In the genomic region with DNA sequence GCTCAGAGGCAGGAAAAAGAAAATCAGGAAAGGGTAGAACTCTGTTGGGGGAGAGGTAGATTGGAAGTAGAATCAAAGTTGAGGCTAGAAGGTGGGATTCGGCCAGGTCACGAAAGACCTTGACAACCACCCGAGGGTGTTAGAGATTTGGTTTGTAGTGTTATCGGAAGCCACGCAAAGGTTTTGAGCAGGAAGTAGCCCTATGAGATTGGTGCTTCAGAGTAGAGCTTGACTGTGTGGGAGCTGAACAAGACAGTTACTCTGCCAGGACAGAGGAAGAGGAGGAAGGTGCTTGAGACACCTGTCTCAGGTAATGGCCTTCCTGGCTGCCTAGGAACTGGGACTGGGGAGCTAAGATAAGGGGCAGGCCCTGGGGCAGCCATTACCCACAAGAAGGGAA, we compare ENCODE assay signal across 13 cellular contexts.
DNase-seq lines count a peak whose midpoint lies in the region; ATAC-seq and TF ChIP-seq lines count a peak whose summit lies in the region.
"Had no signal": no experiment of that assay in that cellular context is flagged by ENCODE, and none has a peak within 500 bp of the region (broad histone marks: within the 10 kb centered on the region; RNA-seq: fewer than 3 reads in every experiment).

No MANE protein-coding gene starts in this region.

- H3K36me3 Mint-ChIP-seq in activated naive CD4-positive, alpha-beta T cell treated with anti-CD3 and anti-CD28 coated beads, Interleukin-2, amount 10 ng/mL, durations not matched to agents 7 days and 5 days: peaks cover 35% of the 10 kb centered on the region
- peaks cover 28 to 34% of the 10 kb centered on the region in 2 donors for H3K36me3 Mint-ChIP-seq in activated naive CD4-positive, alpha-beta T cell treated with anti-CD3 and anti-CD28 coated beads, Interleukin-2, amount 50 U/mL, for 72 hours
- H3K36me3 Mint-ChIP-seq in naive B cell: peaks cover 11 to 21% of the 10 kb centered on the region in 2 donors

- peak overlapping the region; percentile 30 for H3K4me3 Mint-ChIP-seq in activated naive CD4-positive, alpha-beta T cell treated with anti-CD3 and anti-CD28 coated beads, Interleukin-2, amount 10 ng/mL, durations not matched to agents 7 days and 5 days
- peak overlapping the region in 4 of 8 donors; percentile 13 to 68 (median 27) for H3K4me3 Mint-ChIP-seq in naive B cell

- peak overlapping the region in 3 of 4 donors; percentile 46 to 74 (median 47) for H3K27ac ChIP-seq in tibial nerve
- H3K27ac ChIP-seq: epithelial cell of prostate had no signal

- 89 to 94% methylated on average over 5 of the region's 5 CpGs for WGBS in tibial nerve, 2 donors

- peak overlapping the region; percentile 98 for H3K27ac Mint-ChIP-seq in activated naive CD4-positive, alpha-beta T cell treated with anti-CD3 and anti-CD28 coated beads, Interleukin-2, amount 10 ng/mL, durations not matched to agents 7 days and 5 days
- H3K27ac Mint-ChIP-seq in activated naive CD4-positive, alpha-beta T cell treated with anti-CD3 and anti-CD28 coated beads, Interleukin-2, amount 50 U/mL, for 72 hours: peak overlapping the region; percentile 78 to 84
- peak overlapping the region in 4 of 6 donors; percentile 50 to 88 (median 79) for H3K27ac Mint-ChIP-seq in naive B cell

- H3K4me3 ChIP-seq in tibial nerve: no peak overlapping the region

- no peaks in the 10 kb centered on the region for H3K27me3 ChIP-seq in tibial nerve

- CTCF ChIA-PET in activated naive CD4-positive, alpha-beta T cell treated with anti-CD3 and anti-CD28 coated beads, Interleukin-2, amount 10 ng/mL, durations not matched to agents 7 days and 5 days (lab: Charles Lee): interaction anchor here (0.7 to 2.4 kb wide), 8 partner anchors 9 to 103 kb away, joined by 3 to 11 read pairs (median 5); no protein-coding TSS in a partner anchor

- TF ChIP-seq CTCF in tibial nerve (IDR thresholded peaks at IDR 0.05): no peak

- no peak for TF ChIP-seq POLR2A in tibial nerve (IDR thresholded peaks at IDR 0.05)

- peaks cover 17% of the 10 kb centered on the region for H3K9me3 Mint-ChIP-seq in activated naive CD4-positive, alpha-beta T cell treated with anti-CD3 and anti-CD28 coated beads, Interleukin-2, amount 10 ng/mL, durations not matched to agents 7 days and 5 days
- peaks cover 10 to 12% of the 10 kb centered on the region in 2 donors for H3K9me3 Mint-ChIP-seq in activated naive CD4-positive, alpha-beta T cell treated with anti-CD3 and anti-CD28 coated beads, Interleukin-2, amount 50 U/mL, for 72 hours
- peaks cover 0 to 6% (median 3%) of the 10 kb centered on the region in 7 donors for H3K9me3 Mint-ChIP-seq in naive B cell

- ATAC-seq in activated naive CD4-positive, alpha-beta T cell treated with anti-CD3 and anti-CD28 coated beads, Interleukin-2, amount 50 U/mL, for 72 hours: no peak
- ATAC-seq in naive B cell (ENCODE audit: low read depth in 2 of 2): no peak

- peaks cover 95% of the 10 kb centered on the region for H3K4me1 Mint-ChIP-seq in activated naive CD4-positive, alpha-beta T cell treated with anti-CD3 and anti-CD28 coated beads, Interleukin-2, amount 10 ng/mL, durations not matched to agents 7 days and 5 days
- H3K4me1 Mint-ChIP-seq in naive B cell: peaks cover 55 to 91% (median 71%) of the 10 kb centered on the region in 3 donors

- DNase-seq in activated naive CD4-positive, alpha-beta T cell treated with anti-CD3 and anti-CD28 coated beads, Interleukin-2, amount 10 ng/mL, durations not matched to agents 7 days and 5 days: no peak
- no peak for DNase-seq in activated naive CD4-positive, alpha-beta T cell (lab: John Stamatoyannopoulos, UW)
- DNase-seq in activated naive CD4-positive, alpha-beta T cell treated with anti-CD3 and anti-CD28 coated beads, Interleukin-2, amount 50 U/mL, for 72 hours (ENCODE audit: low spot score in 2 of 2): no peak
- DNase-seq in naive B cell: no peak
- no peak for DNase-seq in tibial nerve (ENCODE audit: low spot score in 2 of 2)
- no peak for DNase-seq in NCI-H2081 treated with DMSO at 0.1 percent for 48 hours (lab: John Stamatoyannopoulos, UW)
- DNase-seq in EL: no peak
- no peak for DNase-seq in HCEC 1CT
- DNase-seq: NCI-H526 treated with DMSO at 0.1 percent for 48 hours; retina; stimulated activated CD8-positive, alpha-beta memory T cell treated with anti-CD3 and anti-CD28 coated beads, Interleukin-4, amount 100 ng/mL, for 48 hours; T-helper 9 cell had no signal

- H3K36me3 ChIP-seq in tibial nerve: peaks cover 0 to 5% (median 0%) of the 10 kb centered on the region in 3 donors

- peaks cover 0 to 14% (median 0%) of the 10 kb centered on the region in 4 donors for H3K9me3 ChIP-seq in tibial nerve

- H3K4me1 ChIP-seq in tibial nerve: peaks cover 0 to 18% (median 12%) of the 10 kb centered on the region in 4 donors

- TF ChIP-seq EP300 in tibial nerve (IDR thresholded peaks at IDR 0.05): no peak

- H3K27me3 Mint-ChIP-seq in activated naive CD4-positive, alpha-beta T cell treated with anti-CD3 and anti-CD28 coated beads, Interleukin-2, amount 10 ng/mL, durations not matched to agents 7 days and 5 days: peaks cover 5% of the 10 kb centered on the region
- no peaks in the 10 kb centered on the region for H3K27me3 Mint-ChIP-seq in naive B cell
